Comparison of ENCODE assay signal across 9 cellular contexts in the genomic region with DNA sequence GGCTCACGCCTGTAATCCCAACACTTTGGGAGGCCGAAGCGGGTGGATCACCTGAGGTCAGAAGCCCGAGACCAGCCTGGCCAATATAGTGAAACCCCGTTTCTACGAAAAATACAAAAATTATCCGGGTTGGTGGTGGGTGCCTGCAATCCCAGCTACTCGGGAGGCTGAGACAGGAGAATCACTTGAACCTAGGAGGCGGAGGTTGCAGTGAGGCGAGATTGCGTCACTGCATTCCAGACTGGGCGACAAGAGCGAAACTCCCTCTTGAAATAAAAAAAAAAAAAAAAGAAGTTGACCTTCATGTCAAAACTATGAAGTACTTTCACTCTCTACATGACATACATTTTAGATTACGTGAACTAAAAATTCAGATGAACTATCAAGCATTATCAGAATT.
"Had no signal": no experiment of that assay in that cellular context is flagged by ENCODE, and none has a peak within 500 bp of the region (broad histone marks: within the 10 kb centered on the region; RNA-seq: fewer than 3 reads in every experiment).

No MANE protein-coding gene starts in this region.

- DNase-seq: H7, HFFc6, IMR-90, KG1 had no signal

- H3K4me1 ChIP-seq: HAP-1 had no signal

- H3K36me3 ChIP-seq: HAP-1 had no signal

- H3K4me3 ChIP-seq: GM23338, HAP-1, K562 had no signal

- H2AFZ ChIP-seq: GM23338 had no signal

- H3K27ac ChIP-seq: HL-60 had no signal

- FAIRE-seq: K562 had no signal

- ATAC-seq: GM23338, HCT116, K562 had no signal

- H3K4me2 ChIP-seq: GM23338 had no signal

- H3K9me3 ChIP-seq: HAP-1 had no signal
